In genomic region chr6:149908480-149908879, GRCh38 we compare ENCODE assay signal across 1 cellular context.
TF ChIP-seq lines count a peak whose summit lies in the region.

No MANE protein-coding gene starts in this region.

TF ChIP-seq in HepG2, 621 proteins besides CTCF, POLR2A, EP300 and RAD21:
- peak; percentile 32 for TF ChIP-seq ZFP36 (IDR thresholded peaks at IDR 0.05; ENCODE audit: borderline replicate concordance, low read depth, low read length, partially characterized antibody)
